ENCODE assay signal across 8 cellular contexts in the genomic region with DNA sequence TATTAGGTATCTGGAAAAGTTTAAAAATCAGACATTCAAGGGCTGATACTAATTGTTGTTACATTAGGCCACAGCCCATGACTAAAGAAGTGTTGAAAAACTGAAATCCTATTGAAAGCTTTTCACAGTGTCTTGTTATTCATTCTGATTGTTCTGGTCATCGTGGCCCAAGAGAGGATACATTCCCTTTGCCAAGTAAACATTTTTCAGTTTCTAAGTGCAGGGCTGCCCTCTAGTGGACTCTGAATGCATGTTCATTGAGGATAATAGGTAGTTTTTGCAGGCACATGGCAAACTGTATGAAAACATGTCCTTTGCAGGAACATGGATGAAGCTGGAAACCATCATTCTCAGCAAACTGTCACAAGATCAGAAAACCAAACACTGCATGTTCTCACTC.
A peak's percentile ranks its signal among the peaks of the same experiment; 100 is the strongest.
DNase-seq lines count a peak whose midpoint lies in the region; ATAC-seq and TF ChIP-seq lines count a peak whose summit lies in the region.

No MANE protein-coding gene starts in this region.

- TF ChIP-seq CTCF in DOHH2 (IDR thresholded peaks at IDR 0.05; ENCODE audit: low read depth, low read length, poor library complexity, severe bottlenecking) (peak; percentile 72), kidney epithelial cell (IDR thresholded peaks at IDR 0.05; ENCODE audit: insufficient read depth, low read length, poor library complexity, severe bottlenecking) (peak; percentile 57)

- H3K4me3 ChIP-seq in DOHH2 (ENCODE audit: low read length) (no peak overlapping the region), kidney epithelial cell (ENCODE audit: low read depth, low read length) (no peak overlapping the region)

- H3K27me3 ChIP-seq in DOHH2 (ENCODE audit: control insufficient read depth, low read length) (no peaks in the 10 kb centered on the region), kidney epithelial cell (ENCODE audit: control insufficient read depth, insufficient read depth, low read length) (no peaks in the 10 kb centered on the region)

- POLR2A ChIA-PET in activated CD4-positive, alpha-beta memory T cell treated with anti-CD3 and anti-CD28 coated beads for 36 hours (lab: Charles Lee), result no interaction called here

- H3K79me2 ChIP-seq in DOHH2 (ENCODE audit: control insufficient read depth, low read length), result no peaks in the 10 kb centered on the region

- no peak overlapping the region for H3K27ac Mint-ChIP-seq in activated CD4-positive, alpha-beta memory T cell treated with anti-CD3 and anti-CD28 coated beads for 36 hours

- H3K9me2 ChIP-seq in DOHH2 (replicated peaks; ENCODE audit: control insufficient read depth, low read length), result no peaks in the 10 kb centered on the region

- H4K20me1 ChIP-seq in DOHH2 (ENCODE audit: control insufficient read depth, insufficient read depth, low read depth, low read length), result no peaks in the 10 kb centered on the region

- no peak overlapping the region for H3K27ac ChIP-seq in DOHH2 (ENCODE audit: low read depth, low read length)

- H3K9me3 ChIP-seq in DOHH2 (ENCODE audit: control insufficient read depth, insufficient read depth, low read length), result no peaks in the 10 kb centered on the region

- no peaks in the 10 kb centered on the region for H3K4me1 ChIP-seq in DOHH2 (ENCODE audit: control insufficient read depth, low read length)

- H3K4me1 Mint-ChIP-seq in activated CD4-positive, alpha-beta memory T cell treated with anti-CD3 and anti-CD28 coated beads for 36 hours (ENCODE audit: low read depth), result no peaks in the 10 kb centered on the region

- DNase-seq in 8988T (peak; percentile 24), LoVo (ENCODE audit: low spot score) (peak; percentile 47), kidney epithelial cell (ENCODE audit: low read depth) (no peak), Right ventricle myocardium inferior (ENCODE audit: missing footprints) (no peak)
- peak; percentile 14 for DNase-seq in activated CD4-positive, alpha-beta memory T cell treated with anti-CD3 and anti-CD28 coated beads for 36 hours

- CTCF ChIA-PET in activated CD4-positive, alpha-beta memory T cell treated with anti-CD3 and anti-CD28 coated beads for 36 hours (lab: Charles Lee), result interaction anchor here (0.8 to 1.4 kb wide), 3 partner anchors 23 to 189 kb away, joined by 3 read pairs; no protein-coding TSS in a partner anchor

- no peak overlapping the region for H3K4me3 Mint-ChIP-seq in activated CD4-positive, alpha-beta memory T cell treated with anti-CD3 and anti-CD28 coated beads for 36 hours

- no peaks in the 10 kb centered on the region for H3K36me3 Mint-ChIP-seq in activated CD4-positive, alpha-beta memory T cell treated with anti-CD3 and anti-CD28 coated beads for 36 hours

- no peak for ATAC-seq in GM19467 (IDR thresholded peaks at IDR 0.05; ENCODE audit: unreplicated experiment)
- ATAC-seq in HG03039 (IDR thresholded peaks at IDR 0.05; ENCODE audit: unreplicated experiment), result no peak
- ATAC-seq in Right ventricle myocardium inferior, result no peak

- no peaks in the 10 kb centered on the region for H3K9me3 Mint-ChIP-seq in activated CD4-positive, alpha-beta memory T cell treated with anti-CD3 and anti-CD28 coated beads for 36 hours

- H3K36me3 ChIP-seq in DOHH2 (ENCODE audit: control insufficient read depth, low read length), result no peaks in the 10 kb centered on the region
- H3K36me3 ChIP-seq in kidney epithelial cell (ENCODE audit: control insufficient read depth, insufficient read depth, low read length), result no peaks in the 10 kb centered on the region

- H3F3A ChIP-seq in DOHH2 (ENCODE audit: control insufficient read depth, insufficient read depth), result no peaks in the 10 kb centered on the region

- H3K27me3 Mint-ChIP-seq in activated CD4-positive, alpha-beta memory T cell treated with anti-CD3 and anti-CD28 coated beads for 36 hours, result peaks cover 2% of the 10 kb centered on the region

- intact Hi-C loops in activated CD4-positive, alpha-beta memory T cell treated with anti-CD3 and anti-CD28 coated beads for 36 hours (cut with micrococcal nuclease), result loop anchor here (2.0 to 5.0 kb wide), 2 partner anchors 353 to 574 kb away; no protein-coding TSS in a partner anchor
- intact Hi-C loops in Right ventricle myocardium inferior (cut with DNase I), result loop anchor here (10.0 kb wide), 1 partner anchor 176 kb away; no protein-coding TSS in a partner anchor

- H3K4me2 ChIP-seq in DOHH2 (ENCODE audit: low read length), result no peak overlapping the region

Comparison
In these comparisons a context has a peak if more than half of its experiments do, and no peak if none do; other contexts are left out.
1. DNase-seq: peak in 8988T (single experiment), LoVo (single experiment) and activated CD4-positive, alpha-beta memory T cell treated with anti-CD3 and anti-CD28 coated beads for 36 hours (single experiment); none in kidney epithelial cell (single experiment) and Right ventricle myocardium inferior (single experiment).